13 cellular contexts compared by ENCODE assay signal in the genomic region with DNA sequence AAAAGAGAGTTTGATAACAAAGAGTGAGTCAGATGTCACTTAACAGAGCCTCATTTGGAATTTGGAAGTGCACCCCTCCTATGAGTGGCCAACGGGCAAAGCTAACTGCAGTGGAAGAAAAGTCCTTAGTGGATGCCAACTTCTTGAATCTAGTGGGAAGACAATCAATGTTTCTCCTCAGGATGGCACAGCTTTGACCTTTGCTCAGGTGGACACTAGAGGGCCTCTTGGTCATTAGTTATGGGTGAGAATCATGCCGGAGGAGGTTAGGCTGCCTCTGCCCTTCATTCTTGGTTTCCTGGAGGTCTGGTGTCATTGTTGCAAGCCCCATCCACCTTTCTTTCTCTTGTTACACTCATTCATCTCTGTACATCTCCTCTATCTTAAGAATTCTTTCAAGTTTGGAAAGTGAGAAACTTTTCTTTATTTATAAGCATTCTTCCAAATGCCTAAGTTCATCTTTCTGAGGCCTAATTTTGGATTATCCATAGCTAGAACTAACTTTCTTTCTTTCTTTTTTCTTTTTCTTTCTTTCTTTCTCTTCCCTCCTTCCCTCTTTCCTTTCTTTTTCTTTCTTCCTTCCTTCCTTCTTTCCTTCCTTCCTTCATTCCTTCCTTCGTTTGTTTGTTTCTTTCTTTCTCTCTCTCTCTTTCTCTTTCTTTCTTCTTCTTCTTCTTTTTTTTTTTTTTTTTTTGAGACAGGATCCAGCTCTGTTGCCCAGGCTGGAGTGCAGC.
A peak's percentile ranks its signal among the peaks of the same experiment; 100 is the strongest.
DNase-seq lines count a peak whose midpoint lies in the region; ATAC-seq, FAIRE-seq and TF ChIP-seq lines count a peak whose summit lies in the region.
"Had no signal": no experiment of that assay in that cellular context is flagged by ENCODE, and none has a peak within 500 bp of the region (broad histone marks: within the 10 kb centered on the region; RNA-seq: fewer than 3 reads in every experiment).

No MANE protein-coding gene starts in this region.

- no TSS peak for BruUV-seq in A673 (replicated peaks; lab: Mats Ljungman, UMichigan)

- H3K36me3 ChIP-seq in A673 (ENCODE audit: insufficient read depth, low read length, poor library complexity, severe bottlenecking) (no peaks in the 10 kb centered on the region), H7 (replicated peaks; ENCODE audit: control insufficient read depth, insufficient read depth, low read length) (no peaks in the 10 kb centered on the region), kidney (ENCODE audit: control insufficient read depth in 1 of 2, insufficient read depth in 2 of 2, low read length in 2 of 2) (no peaks in the 10 kb centered on the region)

- POLR2A ChIA-PET in A673 (lab: Charles Lee; ENCODE audit: low non-redundant PET) = no interaction called here

- intact Hi-C loops in A673 (cut with micrococcal nuclease; ENCODE audit: unreplicated experiment) (no loop called here), kidney (cut with DNase I) (no loop called here)

- CTCF ChIA-PET in A673 (lab: Charles Lee) = no interaction called here

- no peak for ATAC-seq in HG03045 (IDR thresholded peaks at IDR 0.05; ENCODE audit: unreplicated experiment)

- H3K27me3 ChIP-seq in A673 (replicated peaks; ENCODE audit: insufficient read depth, low read depth, low read length, poor library complexity) (no peaks in the 10 kb centered on the region), H7 (ENCODE audit: control insufficient read depth, insufficient read depth, low read length) (no peaks in the 10 kb centered on the region)

- H3K4me3 ChIP-seq in A673 (ENCODE audit: low read depth, low read length, poor library complexity, severe bottlenecking) (no peak overlapping the region), H7 (ENCODE audit: insufficient read depth, low read depth, low read length) (no peak overlapping the region), kidney (ENCODE audit: low read length in 2 of 2) (no peak overlapping the region)

- DNase-seq in A673 (ENCODE audit: low spot score) (no peak), H7 (peak; percentile 63), RPMI8226 (peak; percentile 22), iPS-NIHi11 (ENCODE audit: low spot score) (peak; percentile 62), NCI-H146 treated with DMSO at 0.1 percent for 48 hours (lab: John Stamatoyannopoulos, UW; ENCODE audit: unreplicated experiment) (no peak), kidney (no peak), NCI-H1694 (lab: John Stamatoyannopoulos, UW) (no peak)
- DNase-seq: activated CD4-positive, alpha-beta T cell treated with anti-CD3 and anti-CD28 coated beads for 48 hours; COR-L47; immature natural killer cell; occipital lobe had no signal

- H3K4me1 ChIP-seq in A673 (ENCODE audit: insufficient read depth, low read length, poor library complexity, severe bottlenecking) = no peaks in the 10 kb centered on the region
- H3K4me1 ChIP-seq in kidney (ENCODE audit: control insufficient read depth in 1 of 2, insufficient read depth in 1 of 2, low read depth in 1 of 2, low read length in 2 of 2) = no peaks in the 10 kb centered on the region

- TF ChIP-seq CTCF in A673 (conservative IDR thresholded peaks at IDR 0.05; ENCODE audit: low read depth, low read length) (0 out of 2 replicates have a peak, but pooled peaks have one; percentile 8), kidney (IDR thresholded peaks at IDR 0.05; ENCODE audit: borderline replicate concordance, extremely low read depth, insufficient read depth) (no peak)

- H3K9ac ChIP-seq in kidney (ENCODE audit: low read length in 2 of 2) = no peak overlapping the region

- no peak for FAIRE-seq in kidney (lab: Jason Lieb, UNC)
- FAIRE-seq: RCC 7860 had no signal

- H3K27ac ChIP-seq in A673 (ENCODE audit: low read depth, low read length, poor library complexity, severe bottlenecking) (no peak overlapping the region), kidney (ENCODE audit: low read depth in 2 of 2, low read length in 2 of 2) (no peak overlapping the region)

- H3K9me3 ChIP-seq in A673 (ENCODE audit: low read depth, low read length, poor library complexity, severe bottlenecking) (no peaks in the 10 kb centered on the region), kidney (ENCODE audit: control insufficient read depth in 1 of 2, low read length in 2 of 2) (no peaks in the 10 kb centered on the region)

Comparison
In these comparisons a context has a peak if more than half of its experiments do, and no peak if none do; other contexts are left out.
1. DNase-seq: peak in H7 (single experiment), RPMI8226 (single experiment) and iPS-NIHi11 (single experiment); none in A673 (single experiment), NCI-H146 treated with DMSO at 0.1 percent for 48 hours (single experiment), kidney (single experiment) and NCI-H1694 (single experiment).